ENCODE assay signal across 16 cellular contexts in the genomic region with DNA sequence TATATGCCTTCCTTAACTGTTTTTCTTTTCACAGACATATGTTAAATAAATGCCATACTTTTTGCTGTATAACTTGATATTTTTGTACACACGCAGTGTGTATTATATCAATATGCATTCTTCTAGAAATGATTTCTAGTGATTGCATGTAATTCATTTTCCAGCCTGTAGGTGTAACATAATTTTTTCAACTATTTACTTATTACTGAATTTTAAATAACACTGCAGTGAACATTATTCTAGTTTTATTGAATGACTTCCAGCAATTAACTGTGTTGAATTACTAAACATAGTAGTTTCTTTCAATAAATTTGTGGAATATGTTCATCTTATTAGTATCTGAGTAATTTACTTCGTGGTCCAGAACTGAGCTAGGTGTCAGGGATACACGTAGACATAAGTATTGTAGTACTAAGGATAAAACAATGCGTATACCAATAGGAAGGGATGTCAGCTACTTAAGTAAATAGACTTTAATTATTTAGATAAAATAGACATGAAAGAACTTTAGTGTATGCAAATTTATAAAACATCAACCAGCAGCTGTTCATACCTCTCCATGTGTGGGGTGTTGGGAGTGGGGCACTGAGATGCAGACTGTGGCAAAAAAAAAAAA. TPM values are rescaled to one million over a fixed set of nuclear protein-coding genes. Genes with fewer than 3 reads are reported as not detected.
DNase-seq lines count a peak whose midpoint lies in the region; ATAC-seq, FAIRE-seq and TF ChIP-seq lines count a peak whose summit lies in the region.
"Had no signal": no experiment of that assay in that cellular context is flagged by ENCODE, and none has a peak within 500 bp of the region (broad histone marks: within the 10 kb centered on the region; RNA-seq: fewer than 3 reads in every experiment).

No MANE protein-coding gene starts in this region.

- TF ChIP-seq CTCF in A549 (IDR thresholded peaks at IDR 0.05) (no peak), GM12865 (IDR thresholded peaks at IDR 0.05; ENCODE audit: insufficient read depth, low read depth, low read length, missing control alignments) (peak; percentile 9), liver (IDR thresholded peaks at IDR 0.05; ENCODE audit: low read depth, low read length, missing input control) (peak; percentile 17), thyroid gland (IDR thresholded peaks at IDR 0.05) (peak in 3 of 6 experiments; percentile 23 to 34 (median 33))

- in situ Hi-C loops in SK-MEL-5 (cut with HindIII; ENCODE audit: low pct_unique_long_range_greater_than_20kb, low sequenced_read_pairs), result no loop called here

- H3K36me3 ChIP-seq in liver (ENCODE audit: control insufficient read depth in 4 of 4, insufficient read depth in 3 of 4, low read depth in 1 of 4, low read length in 3 of 4) (no peaks in the 10 kb centered on the region), thyroid gland (no peaks in the 10 kb centered on the region)

- H3K4me1 ChIP-seq in A549 (peaks cover 80% of the 10 kb centered on the region), liver (ENCODE audit: control insufficient read depth in 4 of 4, insufficient read depth in 4 of 4, low read length in 3 of 4) (peaks cover 0 to 20% (median 9%) of the 10 kb centered on the region in 4 donors), thyroid gland (peaks cover 21 to 49% of the 10 kb centered on the region in 2 donors)

- TF ChIP-seq POLR2A in A549 (IDR thresholded peaks at IDR 0.05; ENCODE audit: low read length), result no peak
- TF ChIP-seq POLR2A in thyroid gland (IDR thresholded peaks at IDR 0.05), result no peak

- H3K27ac ChIP-seq in A549 (no peak overlapping the region), liver (ENCODE audit: low read depth in 1 of 2, low read length in 2 of 2) (no peak overlapping the region), thyroid gland (no peak overlapping the region)

- intact Hi-C loops in thyroid gland (cut with DNase I), result no loop called here

- H3K9ac ChIP-seq in liver (ENCODE audit: low read depth in 1 of 2, low read length in 2 of 2), result no peak overlapping the region

- H3K9me3 ChIP-seq in A549, result no peaks in the 10 kb centered on the region
- no peaks in the 10 kb centered on the region for H3K9me3 ChIP-seq in liver (ENCODE audit: control insufficient read depth in 4 of 4, low read length in 3 of 4)
- no peaks in the 10 kb centered on the region for H3K9me3 ChIP-seq in thyroid gland

- H3K27me3 ChIP-seq in liver (ENCODE audit: control insufficient read depth in 4 of 4, insufficient read depth in 4 of 4, low read length in 3 of 4) (no peaks in the 10 kb centered on the region), thyroid gland (no peaks in the 10 kb centered on the region)

- WGBS in A549 (ENCODE audit: missing lambda C conversion rate), result 92% methylated on average over 4 of the region's 4 CpGs
- 92% methylated on average over 4 of the region's 4 CpGs for WGBS in liver
- 97 to 98% methylated on average over 4 of the region's 4 CpGs for WGBS in thyroid gland, 2 donors

- DNase-seq in A549 (ENCODE audit: low read depth in 1 of 2, low spot score in 1 of 2) (no peak), GM12865 (ENCODE audit: low read depth) (no peak), SK-MEL-5 (ENCODE audit: low read depth, low spot score) (peak; percentile 10), thyroid gland (no peak), C1 segment of cervical spinal cord (lab: John Stamatoyannopoulos, UW) (no peak), SK-N-DZ (ENCODE audit: low spot score) (no peak)
- DNase-seq: activated T-cell treated with anti-CD3 and anti-CD28 coated beads, Interleukin-2, amount 50 U/mL, for 4 hours; anterior cingulate cortex; effector memory CD8-positive, alpha-beta T cell; left ventricle myocardium superior; NCI-H1105 treated with DMSO at 0.1 percent for 48 hours; NCI-H510A treated with DMSO at 0.1 percent for 48 hours; nucleus accumbens; SHP77 treated with DMSO at 0.1 percent for 48 hours had no signal

- no peak overlapping the region for H3K4me3 ChIP-seq in A549
- H3K4me3 ChIP-seq in GM12865 (ENCODE audit: low read depth, low read length), result no peak overlapping the region
- no peak overlapping the region for H3K4me3 ChIP-seq in liver (ENCODE audit: low read depth in 1 of 3, low read length in 3 of 3)
- H3K4me3 ChIP-seq in thyroid gland (replicated peaks in 1 of 3), result no peak overlapping the region

- CTCF ChIA-PET in A549 (lab: Yijun Ruan, JAX), result interaction anchor here (0.6 to 1.4 kb wide), 9 partner anchors 10 to 122 kb away, joined by 3 to 4 read pairs (median 3); no protein-coding TSS in a partner anchor

- POLR2A ChIA-PET in A549 (lab: Yijun Ruan, JAX), result no interaction called here

- TF ChIP-seq EP300 in A549 (IDR thresholded peaks at IDR 0.05), result no peak

- no peak for FAIRE-seq in A549 (lab: Jason Lieb, UNC)

- ATAC-seq in A549, result no peak
- no peak for ATAC-seq in GM18502 (IDR thresholded peaks at IDR 0.05; ENCODE audit: poor library complexity, unreplicated experiment)
- ATAC-seq: activated T-cell treated with anti-CD3 and anti-CD28 coated beads, Interleukin-2, amount 50 U/mL, for 4 hours; effector memory CD8-positive, alpha-beta T cell had no signal

- no peak for TF ChIP-seq RAD21 in A549 (conservative IDR thresholded peaks at IDR 0.05 in 1 of 2, IDR thresholded peaks at IDR 0.05 in 1 of 2)
- no peak for TF ChIP-seq RAD21 in liver (IDR thresholded peaks at IDR 0.05)

- H3K4me2 ChIP-seq in A549, result 0 out of 3 replicates have a peak overlapping the region, but pooled peaks have one; percentile 7

TF ChIP-seq in A549, 52 proteins besides CTCF, POLR2A, EP300 and RAD21:
- TF ChIP-seq, protein P1, sequence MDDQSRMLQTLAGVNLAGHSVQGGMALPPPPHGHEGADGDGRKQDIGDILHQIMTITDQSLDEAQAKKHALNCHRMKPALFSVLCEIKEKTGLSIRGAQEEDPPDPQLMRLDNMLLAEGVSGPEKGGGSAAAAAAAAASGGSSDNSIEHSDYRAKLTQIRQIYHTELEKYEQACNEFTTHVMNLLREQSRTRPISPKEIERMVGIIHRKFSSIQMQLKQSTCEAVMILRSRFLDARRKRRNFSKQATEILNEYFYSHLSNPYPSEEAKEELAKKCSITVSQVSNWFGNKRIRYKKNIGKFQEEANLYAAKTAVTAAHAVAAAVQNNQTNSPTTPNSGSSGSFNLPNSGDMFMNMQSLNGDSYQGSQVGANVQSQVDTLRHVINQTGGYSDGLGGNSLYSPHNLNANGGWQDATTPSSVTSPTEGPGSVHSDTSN (IDR thresholded peaks at IDR 0.05), result no peak
TF ChIP-seq in A549: peak in this region for 0.

TF ChIP-seq in liver, 16 proteins besides CTCF, POLR2A, EP300 and RAD21 (continues in another document):
- TF ChIP-seq, protein P2, sequence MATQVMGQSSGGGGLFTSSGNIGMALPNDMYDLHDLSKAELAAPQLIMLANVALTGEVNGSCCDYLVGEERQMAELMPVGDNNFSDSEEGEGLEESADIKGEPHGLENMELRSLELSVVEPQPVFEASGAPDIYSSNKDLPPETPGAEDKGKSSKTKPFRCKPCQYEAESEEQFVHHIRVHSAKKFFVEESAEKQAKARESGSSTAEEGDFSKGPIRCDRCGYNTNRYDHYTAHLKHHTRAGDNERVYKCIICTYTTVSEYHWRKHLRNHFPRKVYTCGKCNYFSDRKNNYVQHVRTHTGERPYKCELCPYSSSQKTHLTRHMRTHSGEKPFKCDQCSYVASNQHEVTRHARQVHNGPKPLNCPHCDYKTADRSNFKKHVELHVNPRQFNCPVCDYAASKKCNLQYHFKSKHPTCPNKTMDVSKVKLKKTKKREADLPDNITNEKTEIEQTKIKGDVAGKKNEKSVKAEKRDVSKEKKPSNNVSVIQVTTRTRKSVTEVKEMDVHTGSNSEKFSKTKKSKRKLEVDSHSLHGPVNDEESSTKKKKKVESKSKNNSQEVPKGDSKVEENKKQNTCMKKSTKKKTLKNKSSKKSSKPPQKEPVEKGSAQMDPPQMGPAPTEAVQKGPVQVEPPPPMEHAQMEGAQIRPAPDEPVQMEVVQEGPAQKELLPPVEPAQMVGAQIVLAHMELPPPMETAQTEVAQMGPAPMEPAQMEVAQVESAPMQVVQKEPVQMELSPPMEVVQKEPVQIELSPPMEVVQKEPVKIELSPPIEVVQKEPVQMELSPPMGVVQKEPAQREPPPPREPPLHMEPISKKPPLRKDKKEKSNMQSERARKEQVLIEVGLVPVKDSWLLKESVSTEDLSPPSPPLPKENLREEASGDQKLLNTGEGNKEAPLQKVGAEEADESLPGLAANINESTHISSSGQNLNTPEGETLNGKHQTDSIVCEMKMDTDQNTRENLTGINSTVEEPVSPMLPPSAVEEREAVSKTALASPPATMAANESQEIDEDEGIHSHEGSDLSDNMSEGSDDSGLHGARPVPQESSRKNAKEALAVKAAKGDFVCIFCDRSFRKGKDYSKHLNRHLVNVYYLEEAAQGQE (IDR thresholded peaks at IDR 0.05), result no peak
- TF ChIP-seq EGR1 (IDR thresholded peaks at IDR 0.05; ENCODE audit: low read depth in 2 of 2) (no peak), TAF1 (conservative IDR thresholded peaks at IDR 0.05) (no peak), FOXA2 (IDR thresholded peaks at IDR 0.05) (no peak), JUND (IDR thresholded peaks at IDR 0.05) (no peak), HNF4G (IDR thresholded peaks at IDR 0.05) (no peak), FOXA1 (IDR thresholded peaks at IDR 0.05) (no peak)
- TF ChIP-seq, protein P3, sequence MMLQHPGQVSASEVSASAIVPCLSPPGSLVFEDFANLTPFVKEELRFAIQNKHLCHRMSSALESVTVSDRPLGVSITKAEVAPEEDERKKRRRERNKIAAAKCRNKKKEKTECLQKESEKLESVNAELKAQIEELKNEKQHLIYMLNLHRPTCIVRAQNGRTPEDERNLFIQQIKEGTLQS (IDR thresholded peaks at IDR 0.05), result no peak

RNA-seq across cellular contexts. Expression of a gene that starts 28.0 kb away (rescaled TPM):
- polyA plus RNA-seq in A549 (2011; rRNA removed), result 19.5 and 21.2 TPM in 2 replicates
- polyA plus RNA-seq in A549 (2012; cell fraction: cytosol; rRNA removed), result 6.3 and 7.0 TPM in 2 replicates
- polyA plus RNA-seq in A549 (2012; cell fraction: nucleus; rRNA removed), result 18.2 and 19.3 TPM in 2 replicates
- polyA plus RNA-seq in A549 (2017; fragmentation: RNase III; extraction: RNeasy Plus Mini Kit Qiagen cat#74134 plus additional on column Dnase treatment), result 8.1 to 10.0 TPM (median 9.2 TPM) in 3 replicates
- 43.3 and 47.4 TPM in 2 replicates for polyA minus RNA-seq in A549 (2011; rRNA and poly(A)+ RNA removed)
- 34.6 and 42.6 TPM in 2 replicates for total RNA-seq in SK-MEL-5 (2014; rRNA removed; shearing (Covaris generic))
- 39.2 and 55.8 TPM in 2 replicates for polyA plus RNA-seq in SK-MEL-5 (2015; cell fraction: cytosol; rRNA removed)
- 190 and 230 TPM in 2 replicates for polyA plus RNA-seq in SK-MEL-5 (2015; cell fraction: nucleus; rRNA removed)
- 10 to 100 TPM in 1 of 2 donors, 1 to 10 TPM in 1; 6.6 to 17.7 TPM for total RNA-seq in liver
- polyA plus RNA-seq in liver, result 1 to 10 TPM; 3.7 TPM
- 10 to 100 TPM; 51.1 to 93.8 (median 63.6) TPM for total RNA-seq in thyroid gland
- polyA plus RNA-seq in SK-N-DZ (2014; cell fraction: cytosol; rRNA removed), result 4.4 and 5.5 TPM in 2 replicates
- polyA plus RNA-seq in SK-N-DZ (2014; cell fraction: nucleus; rRNA removed), result 13.6 and 26.7 TPM in 2 replicates
